In the genomic region with DNA sequence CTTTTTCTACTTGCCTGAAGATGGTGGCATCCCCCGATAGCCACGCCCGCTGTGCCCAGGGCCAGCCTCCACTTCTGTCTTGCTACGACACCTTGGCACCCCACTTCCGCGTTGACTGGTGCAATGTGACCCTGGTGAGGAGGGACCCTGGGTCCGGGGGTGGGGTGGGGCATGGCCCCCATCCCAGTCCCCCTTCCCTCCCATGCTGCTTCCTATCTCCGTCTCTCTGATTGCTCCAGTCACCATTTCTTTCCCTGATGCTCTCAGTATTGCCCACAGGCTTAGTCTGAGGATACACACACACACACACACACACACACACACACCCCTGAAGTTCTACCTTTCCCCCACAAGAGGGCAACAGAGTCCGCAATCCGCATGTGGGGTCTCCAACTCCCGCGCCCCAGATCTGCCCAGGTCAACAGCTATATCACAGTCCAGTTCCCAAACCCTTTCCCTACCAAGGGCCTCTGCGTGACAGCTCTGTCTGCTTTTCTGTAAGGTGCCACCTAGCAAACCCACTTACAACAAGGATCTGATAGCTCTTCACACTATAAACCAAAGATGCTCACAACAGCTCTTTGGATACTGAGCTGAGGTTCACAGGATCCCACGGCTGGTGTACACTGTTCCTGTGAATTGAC, we compare ENCODE assay signal across 8 cellular contexts. TPM values are rescaled to one million over a fixed set of nuclear protein-coding genes. Genes with fewer than 3 reads are reported as not detected.
A peak's percentile ranks its signal among the peaks of the same experiment; 100 is the strongest.
DNase-seq lines count a peak whose midpoint lies in the region; ATAC-seq and TF ChIP-seq lines count a peak whose summit lies in the region.

No MANE protein-coding gene starts in this region.

- H3K27me3 Mint-ChIP-seq in type B pancreatic cell, result peaks cover 5% of the 10 kb centered on the region

- no peaks in the 10 kb centered on the region for H3K36me3 Mint-ChIP-seq in type B pancreatic cell

- peak; percentile 88 for TF ChIP-seq CTCF in GM12865 (IDR thresholded peaks at IDR 0.05; ENCODE audit: insufficient read depth, low read depth, low read length, missing control alignments)
- TF ChIP-seq CTCF in mucosa of descending colon (IDR thresholded peaks at IDR 0.05), result peak; percentile 14
- TF ChIP-seq CTCF in type B pancreatic cell (conservative IDR thresholded peaks at IDR 0.05), result peak; percentile 80

- peaks cover 21% of the 10 kb centered on the region for H3K4me1 Mint-ChIP-seq in type B pancreatic cell (ENCODE audit: unreplicated experiment)

- peak overlapping the region; percentile 49 for H3K27ac Mint-ChIP-seq in type B pancreatic cell

- intact Hi-C loops in mucosa of descending colon (cut with DNase I, micrococcal nuclease), result loop anchor here in 1 of 2 donors (10.0 kb wide), 1 partner anchor 54 kb away; no protein-coding TSS in a partner anchor

- H3K4me1 ChIP-seq in mucosa of descending colon (ENCODE audit: low read depth), result no peaks in the 10 kb centered on the region

- H3K9me3 ChIP-seq in mucosa of descending colon, result no peaks in the 10 kb centered on the region

- H3K4me3 Mint-ChIP-seq in type B pancreatic cell, result peak overlapping the region; percentile 69

- DNase-seq in A172 (ENCODE audit: low spot score) (peak; percentile 67), GM12865 (ENCODE audit: low read depth) (peak; percentile 82), NCI-H345 (lab: John Stamatoyannopoulos, UW) (peak; percentile 33), dermis blood vessel endothelial cell (peak; percentile 77), mucosa of descending colon (peak in 2 of 3 donors; percentile 62 to 66), type B pancreatic cell (ENCODE audit: extremely low spot score, unreplicated experiment) (no peak), NCI-H187 treated with DMSO at 0.1 percent for 48 hours (lab: John Stamatoyannopoulos, UW) (no peak)
- peak; percentile 28 for DNase-seq in activated CD4-positive, alpha-beta T cell treated with anti-CD3 and anti-CD28 coated beads for 1 hour

- H3K36me3 ChIP-seq in mucosa of descending colon (ENCODE audit: low read depth), result no peaks in the 10 kb centered on the region

- no peaks in the 10 kb centered on the region for H3K9me3 Mint-ChIP-seq in type B pancreatic cell

- peak; percentile 78 for ATAC-seq in mucosa of descending colon

- no peak overlapping the region for H3K4me3 ChIP-seq in GM12865 (ENCODE audit: low read depth, low read length)
- H3K4me3 ChIP-seq in mucosa of descending colon, result no peak overlapping the region

RNA-seq across cellular contexts. Expression of a gene that starts 3.4 kb away (rescaled TPM):
- 0.22 and 9.3 TPM in 2 replicates for total RNA-seq in A172 (2014; rRNA removed; shearing (Covaris generic))
- total RNA-seq in dermis blood vessel endothelial cell (not detected in 2 replicates), mucosa of descending colon (10 to 100 TPM in 1 of 3 donors, 1 to 10 TPM in 1, under 1 TPM in 1; 0.64 to 30.7 (median 6.8) TPM), type B pancreatic cell (ENCODE audit: low replicate concordance) (0.72 TPM in 1 of 2 replicates, not detected in the other)

RNA-seq across cellular contexts. Expression of a gene that starts 18.8 kb away (rescaled TPM):
- 19.1 and 35.5 TPM in 2 replicates for total RNA-seq in A172 (2014; rRNA removed; shearing (Covaris generic))
- total RNA-seq in dermis blood vessel endothelial cell, result 35.2 and 45.8 TPM in 2 replicates
- 10 to 100 TPM; 27.3 to 47.5 (median 33.1) TPM for total RNA-seq in mucosa of descending colon
- total RNA-seq in type B pancreatic cell (ENCODE audit: low replicate concordance), result 45.6 and 51.5 TPM in 2 replicates

RNA-seq across cellular contexts. Expression of a gene that starts 32.2 kb away (rescaled TPM):
- total RNA-seq in A172 (2014; rRNA removed; shearing (Covaris generic)), result 6.2 and 15.7 TPM in 2 replicates
- 4.2 and 12.6 TPM in 2 replicates for total RNA-seq in dermis blood vessel endothelial cell
- 100 to 1,000 TPM in 2 of 3 donors, 10 to 100 TPM in 1; 53.0 to 248 (median 160) TPM for total RNA-seq in mucosa of descending colon
- 31.0 and 201 TPM in 2 replicates for total RNA-seq in type B pancreatic cell (ENCODE audit: low replicate concordance)

RNA-seq across cellular contexts. Expression of a gene that starts 39.3 kb away (rescaled TPM):
- total RNA-seq in A172 (2014; rRNA removed; shearing (Covaris generic)), result 0.50 and 0.62 TPM in 2 replicates
- total RNA-seq in dermis blood vessel endothelial cell, result 5.1 and 5.8 TPM in 2 replicates
- total RNA-seq in mucosa of descending colon, result 1 to 10 TPM in 2 of 3 donors, under 1 TPM in 1; 0.52 to 2.6 (median 1.2) TPM
- 2.2 and 14.1 TPM in 2 replicates for total RNA-seq in type B pancreatic cell (ENCODE audit: low replicate concordance)

Comparison
In these comparisons a context has a peak if more than half of its experiments do, and no peak if none do; other contexts are left out.
1. DNase-seq: peak in A172 (single experiment), GM12865 (single experiment), NCI-H345 (single experiment), activated CD4-positive, alpha-beta T cell treated with anti-CD3 and anti-CD28 coated beads for 1 hour (single experiment), dermis blood vessel endothelial cell (single experiment) and mucosa of descending colon (2 of 3); none in type B pancreatic cell (single experiment) and NCI-H187 treated with DMSO at 0.1 percent for 48 hours (single experiment).
2. CTCF ChIP-seq: peak in every context shown above with its lines; median percentile 88 in GM12865; 80 in type B pancreatic cell; 14 in mucosa of descending colon.